Comparison of ENCODE assay signal across 29 cellular contexts in genomic region chr11:20293531-20293930, GRCh38.
"Had no signal": no experiment of that assay in that cellular context is flagged by ENCODE, and none has a peak within 500 bp of the region (broad histone marks: within the 10 kb centered on the region; RNA-seq: fewer than 3 reads in every experiment).

No MANE protein-coding gene starts in this region.

- H3K9me3 ChIP-seq: colonic mucosa, esophagus muscularis mucosa, esophagus squamous epithelium, gastrocnemius medialis, gastroesophageal sphincter, heart left ventricle, heart right ventricle had no signal

- DNase-seq: colonic mucosa; cortex of kidney; dermis blood vessel endothelial cell; dorsolateral prefrontal cortex; effector CD4-positive, alpha-beta T cell; effector CD8-positive, alpha-beta T cell; effector memory CD4-positive, alpha-beta T cell; effector memory CD8-positive, alpha-beta T cell; endodermal cell; erythroblast; esophagus squamous epithelium; foreskin fibroblast; foreskin keratinocyte; foreskin melanocyte; gastrocnemius medialis; glutamatergic neuron; head of caudate nucleus; heart left ventricle; heart right ventricle had no signal

- ATAC-seq: effector memory CD8-positive, alpha-beta T cell; esophagus mucosa; foreskin keratinocyte; gastrocnemius medialis; gastroesophageal sphincter; heart left ventricle; heart right ventricle had no signal

- H3K36me3 ChIP-seq: colonic mucosa, esophagus muscularis mucosa, esophagus squamous epithelium, gastrocnemius medialis, gastroesophageal sphincter, heart left ventricle, heart right ventricle had no signal

- H3K27me3 ChIP-seq: colonic mucosa, esophagus muscularis mucosa, gastrocnemius medialis had no signal

- H2AFZ ChIP-seq: hepatocyte had no signal

- FAIRE-seq: colon, endometrium, endothelial cell of umbilical vein, frontal cortex had no signal

- H3K4me2 ChIP-seq: hepatocyte had no signal

- H3K4me3 ChIP-seq: colonic mucosa, coronary artery, dorsolateral prefrontal cortex, esophagus muscularis mucosa, esophagus squamous epithelium, gastrocnemius medialis, gastroesophageal sphincter, heart left ventricle, heart right ventricle, hepatocyte had no signal

- H3K4me1 ChIP-seq: colonic mucosa, esophagus muscularis mucosa, esophagus squamous epithelium, foreskin keratinocyte, gastrocnemius medialis, gastroesophageal sphincter, heart left ventricle, heart right ventricle had no signal

- H3K27ac ChIP-seq: colonic mucosa, coronary artery, dorsolateral prefrontal cortex, epithelial cell of prostate, esophagus muscularis mucosa, esophagus squamous epithelium, foreskin keratinocyte, gastrocnemius medialis, gastroesophageal sphincter, heart left ventricle, heart right ventricle, hepatocyte had no signal

- H3K79me2 ChIP-seq: hepatocyte had no signal
